ENCODE assay signal across 8 cellular contexts in the genomic region with DNA sequence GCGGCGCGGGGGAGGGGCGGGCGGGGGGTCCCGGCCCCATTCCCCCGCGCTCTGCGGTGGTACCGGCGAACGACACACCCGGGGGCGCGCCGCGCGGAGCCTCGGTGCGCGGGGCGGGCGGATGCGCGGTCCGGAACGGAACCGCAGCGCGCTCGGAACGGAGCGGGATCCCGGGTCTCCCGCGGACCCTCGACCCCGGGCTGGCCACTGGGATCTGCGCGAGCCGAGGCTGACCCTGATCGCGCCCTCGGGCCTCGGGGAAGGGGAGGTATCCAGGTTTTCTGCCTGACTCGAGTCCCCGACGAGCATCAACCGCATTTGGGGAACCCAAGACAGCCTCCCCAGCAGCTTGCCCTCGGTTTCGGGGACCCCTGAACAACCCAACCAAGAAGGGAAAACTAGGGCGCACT. TPM values are rescaled to one million over a fixed set of nuclear protein-coding genes. Genes with fewer than 3 reads are reported as not detected.
DNase-seq lines count a peak whose midpoint lies in the region; ATAC-seq, FAIRE-seq and TF ChIP-seq lines count a peak whose summit lies in the region.

No MANE protein-coding gene starts in this region.

- H3K79me2 ChIP-seq in fibroblast of lung (ENCODE audit: control insufficient read depth, insufficient read depth, low read length): no peaks in the 10 kb centered on the region

- DNase-seq in Right ventricle myocardium inferior (ENCODE audit: missing footprints): no peak
- no peak for DNase-seq in cardiac septum (ENCODE audit: low spot score)
- no peak for DNase-seq in fibroblast of lung (ENCODE audit: low read depth in 2 of 2)
- DNase-seq in activated naive CD4-positive, alpha-beta T cell (lab: John Stamatoyannopoulos, UW): no peak
- DNase-seq in central memory CD4-positive, alpha-beta T cell: no peak
- no peak for DNase-seq in T-helper 2 cell treated with Interferon-gamma antibody and Interleukin-4, amounts not matched to agents 5 μg/mL and 100 μg/mL, for 36 hours (ENCODE audit: low spot score)
- DNase-seq in urothelium cell line (ENCODE audit: low spot score): no peak

- H3K4me3 ChIP-seq in fibroblast of lung (replicated peaks in 1 of 4; ENCODE audit: control extremely low read depth in 1 of 4, insufficient read depth in 1 of 4, low read depth in 3 of 4, low read length in 4 of 4): no peak overlapping the region

- H3K9me3 ChIP-seq in fibroblast of lung (ENCODE audit: control insufficient read depth, insufficient read depth, low read depth, low read length): no peaks in the 10 kb centered on the region

- H3K4me1 ChIP-seq in fibroblast of lung (ENCODE audit: control insufficient read depth, extremely low read depth, insufficient read depth, low read length): no peaks in the 10 kb centered on the region

- no peak for FAIRE-seq in urothelium cell line (lab: Jason Lieb, UNC)

- peak overlapping the region; percentile 62 to 80 (median 70) for H3K4me3 Mint-ChIP-seq in nephron
- no peak overlapping the region for H3K4me3 Mint-ChIP-seq in T-helper 2 cell treated with Interferon-gamma antibody and Interleukin-4, amounts not matched to agents 5 μg/mL and 100 μg/mL, for 36 hours

- H3K27me3 ChIP-seq in fibroblast of lung (ENCODE audit: control insufficient read depth, insufficient read depth, low read length): peaks cover 49% of the 10 kb centered on the region

- ATAC-seq in Right ventricle myocardium inferior: peak; percentile 9

- no peak overlapping the region for H3K27ac Mint-ChIP-seq in nephron
- no peak overlapping the region for H3K27ac Mint-ChIP-seq in T-helper 2 cell treated with Interferon-gamma antibody and Interleukin-4, amounts not matched to agents 5 μg/mL and 100 μg/mL, for 36 hours

- no peaks in the 10 kb centered on the region for H3K4me1 Mint-ChIP-seq in nephron
- H3K4me1 Mint-ChIP-seq in T-helper 2 cell treated with Interferon-gamma antibody and Interleukin-4, amounts not matched to agents 5 μg/mL and 100 μg/mL, for 36 hours (ENCODE audit: low read depth): no peaks in the 10 kb centered on the region

- H4K20me1 ChIP-seq in fibroblast of lung (ENCODE audit: control insufficient read depth, extremely low read depth, insufficient read depth, low read length): no peaks in the 10 kb centered on the region

- H3K27me3 Mint-ChIP-seq in nephron (ENCODE audit: low read depth): peaks cover 92% of the 10 kb centered on the region
- peaks cover 81% of the 10 kb centered on the region for H3K27me3 Mint-ChIP-seq in T-helper 2 cell treated with Interferon-gamma antibody and Interleukin-4, amounts not matched to agents 5 μg/mL and 100 μg/mL, for 36 hours (ENCODE audit: low read depth)

- intact Hi-C loops in Right ventricle myocardium inferior (cut with DNase I): no loop called here
- intact Hi-C loops in cardiac septum (cut with DNase I): no loop called here

- H3K4me2 ChIP-seq in fibroblast of lung (ENCODE audit: extremely low read depth, insufficient read depth, low read length): peak overlapping the region; percentile 25

- no peaks in the 10 kb centered on the region for H3K36me3 Mint-ChIP-seq in nephron (ENCODE audit: low read depth)
- no peaks in the 10 kb centered on the region for H3K36me3 Mint-ChIP-seq in T-helper 2 cell treated with Interferon-gamma antibody and Interleukin-4, amounts not matched to agents 5 μg/mL and 100 μg/mL, for 36 hours (ENCODE audit: low read depth)

- peaks cover 5% of the 10 kb centered on the region for H3K9me3 Mint-ChIP-seq in nephron
- no peaks in the 10 kb centered on the region for H3K9me3 Mint-ChIP-seq in T-helper 2 cell treated with Interferon-gamma antibody and Interleukin-4, amounts not matched to agents 5 μg/mL and 100 μg/mL, for 36 hours

- H2AFZ ChIP-seq in fibroblast of lung (ENCODE audit: low read length): no peak overlapping the region

- TF ChIP-seq CTCF in fibroblast of lung (conservative IDR thresholded peaks at IDR 0.05 in 1 of 2, IDR thresholded peaks at IDR 0.05 in 1 of 2; ENCODE audit: low read depth in 1 of 2, low read length in 2 of 2) (no peak), nephron (IDR thresholded peaks at IDR 0.05; ENCODE audit: unreplicated experiment in 3 of 3) (no peak)

- H3K27ac ChIP-seq in fibroblast of lung (ENCODE audit: insufficient read depth, low read length): no peak overlapping the region

- no peak overlapping the region for H3K9ac ChIP-seq in fibroblast of lung (ENCODE audit: insufficient read depth, low read length)

- no peaks in the 10 kb centered on the region for H3K36me3 ChIP-seq in fibroblast of lung (ENCODE audit: control insufficient read depth, insufficient read depth, low read length)

RNA-seq across cellular contexts. Expression of a gene that starts 0.4 kb away (rescaled TPM):
- 2.4 TPM for total RNA-seq in Right ventricle myocardium inferior
- total RNA-seq in cardiac septum: 2.8 TPM
- not detected in 2 replicates for total RNA-seq in fibroblast of lung
- 0.02 and 0.07 TPM in 2 replicates for polyA plus RNA-seq in fibroblast of lung
- 0.10 and 0.26 TPM in 2 replicates for polyA plus RNA-seq in fibroblast of lung (2012)
- not detected in 2 replicates for polyA minus RNA-seq in fibroblast of lung (ENCODE audit: low replicate concordance)
